ENCODE assay signal across 12 cellular contexts in the genomic region with DNA sequence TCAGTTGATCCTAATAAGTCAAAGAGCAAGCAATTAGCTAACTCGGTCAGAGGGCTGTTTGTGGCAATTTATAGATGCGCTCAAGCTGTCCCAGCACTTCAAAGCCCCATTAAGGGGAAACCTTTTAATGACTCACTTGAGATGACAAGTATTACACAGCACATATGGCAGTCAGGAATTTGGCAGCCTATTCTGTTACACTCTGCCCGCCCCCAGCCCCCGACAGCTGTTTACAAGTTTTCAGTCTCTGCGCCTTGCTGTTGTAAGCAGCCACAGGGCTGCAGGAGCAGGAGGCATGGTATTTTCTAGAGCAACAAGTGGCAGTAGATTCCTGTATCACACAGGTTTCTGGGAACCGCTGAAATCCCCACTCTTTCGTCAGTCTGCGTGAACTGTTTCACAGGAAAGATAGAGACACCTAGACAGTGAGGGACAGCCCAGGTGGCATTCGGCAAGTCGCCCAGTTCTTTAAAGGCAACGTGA.
DNase-seq lines count a peak whose midpoint lies in the region; ATAC-seq and TF ChIP-seq lines count a peak whose summit lies in the region.
"Had no signal": no experiment of that assay in that cellular context is flagged by ENCODE, and none has a peak within 500 bp of the region (broad histone marks: within the 10 kb centered on the region; RNA-seq: fewer than 3 reads in every experiment).

No MANE protein-coding gene starts in this region.

- H3K23me2 ChIP-seq in H9 (ENCODE audit: insufficient read length, low read depth, low read length, poor library complexity, severe bottlenecking), result no peaks in the 10 kb centered on the region

- H2BK20ac ChIP-seq in H9 (ENCODE audit: low read depth, low read length, poor library complexity, severe bottlenecking), result no peak overlapping the region

- H3K4me1 Mint-ChIP-seq in H9, result peaks cover 48 to 49% of the 10 kb centered on the region in 2 experiments

- H3K4ac ChIP-seq in H9 (ENCODE audit: low read depth, low read length), result no peak overlapping the region

- peak overlapping the region in 2 of 3 experiments; percentile 47 to 88; a peak in 3 of 7 replicates for H3K27ac Mint-ChIP-seq in H9
- H3K27ac Mint-ChIP-seq: IgD-negative memory B cell had no signal

- no peak overlapping the region for H4K91ac ChIP-seq in H9 (ENCODE audit: insufficient read length, low read depth, low read length)

- H3K9me3 ChIP-seq in H9 (ENCODE audit: control insufficient read depth, low read depth, low read length), result no peaks in the 10 kb centered on the region
- H3K9me3 ChIP-seq: right lobe of liver had no signal

- no peak overlapping the region for H2AFZ ChIP-seq in H9 (ENCODE audit: low read length)

- no peaks in the 10 kb centered on the region for H3K9me3 Mint-ChIP-seq in H9
- H3K9me3 Mint-ChIP-seq: IgD-negative memory B cell had no signal

- H3K4me3 ChIP-seq in fibroblast of pulmonary artery (replicated peaks; ENCODE audit: low read depth, low read length) (no peak overlapping the region), skeletal muscle cell (ENCODE audit: low read depth, low read length) (no peak overlapping the region)
- H3K4me3 ChIP-seq: right lobe of liver had no signal

- H2BK5ac ChIP-seq in H9 (ENCODE audit: insufficient read length, low read length), result no peak overlapping the region

- no peak overlapping the region for H3K4me3 Mint-ChIP-seq in H9
- H3K4me3 Mint-ChIP-seq: IgD-negative memory B cell had no signal

- H3K27me3 ChIP-seq in H9 (ENCODE audit: insufficient read depth, low read length), result no peaks in the 10 kb centered on the region
- H3K27me3 ChIP-seq: right lobe of liver had no signal

- no peak overlapping the region for H3K23ac ChIP-seq in H9 (ENCODE audit: insufficient read length, low read depth, low read length)

- H3K27me3 Mint-ChIP-seq in H9 (ENCODE audit: low read depth), result no peaks in the 10 kb centered on the region

- no peak overlapping the region for H3T11ph ChIP-seq in H9 (ENCODE audit: low read length)

- no peak overlapping the region for H4K8ac ChIP-seq in H9 (replicated peaks; ENCODE audit: insufficient read length, low read depth, low read length)

- no peak overlapping the region for H2BK120ac ChIP-seq in H9 (ENCODE audit: low read depth, low read length, poor library complexity, severe bottlenecking)

- H3K79me1 ChIP-seq in H9 (ENCODE audit: insufficient read depth, low read depth, low read length, poor library complexity, severe bottlenecking), result no peaks in the 10 kb centered on the region

- H3K9ac ChIP-seq in H9 (ENCODE audit: extremely low read depth, insufficient read length, low read length), result no peak overlapping the region

- ATAC-seq in HG02840 (IDR thresholded peaks at IDR 0.05; ENCODE audit: low FRiP score, unreplicated experiment), result no peak
- no peak for ATAC-seq in HG03521 (IDR thresholded peaks at IDR 0.05; ENCODE audit: unreplicated experiment)

- H3K4me1 ChIP-seq in H9 (ENCODE audit: insufficient read depth, low read length), result peaks cover 16% of the 10 kb centered on the region
- H3K4me1 ChIP-seq: right lobe of liver had no signal

- H3K27ac ChIP-seq in H9 (ENCODE audit: insufficient read length, low read depth, low read length), result no peak overlapping the region
- H3K27ac ChIP-seq: right lobe of liver had no signal

- H4K5ac ChIP-seq in H9 (ENCODE audit: insufficient read length, low read depth, low read length), result no peak overlapping the region

- DNase-seq in H9 (no peak), NCI-H524 (lab: John Stamatoyannopoulos, UW) (peak; percentile 97 to 99), fibroblast of pulmonary artery (ENCODE audit: low read depth) (peak; percentile 82), skeletal muscle cell (ENCODE audit: low read depth) (peak; percentile 35), posterior vena cava (ENCODE audit: low spot score) (no peak), DMS114 treated with DMSO at 0.1 percent for 48 hours (lab: John Stamatoyannopoulos, UW; ENCODE audit: unreplicated experiment) (no peak)
- DNase-seq: activated gamma-delta T cell treated with Interleukin-2 at 50 U/mL for 16 hours, right lobe of liver, T-helper 1 cell had no signal

- no peak overlapping the region for H2BK12ac ChIP-seq in H9 (ENCODE audit: insufficient read length, low read depth, low read length)

- H3K56ac ChIP-seq in H9 (ENCODE audit: insufficient read length, low read depth, low read length), result no peak overlapping the region

- no peak overlapping the region for H2AK5ac ChIP-seq in H9 (ENCODE audit: insufficient read length, low read length)

- H3K36me3 Mint-ChIP-seq in H9 (ENCODE audit: insufficient read depth in 1 of 3, low read depth in 3 of 3), result no peaks in the 10 kb centered on the region

- no peak overlapping the region for H3K18ac ChIP-seq in H9 (ENCODE audit: insufficient read length, low read depth, low read length)

- no peak overlapping the region for H2BK15ac ChIP-seq in H9 (ENCODE audit: low read depth, low read length)

- no peak overlapping the region for H3K4me2 ChIP-seq in H9 (ENCODE audit: insufficient read depth, insufficient read length, low read length)

- no peak for TF ChIP-seq CTCF in H9 (conservative IDR thresholded peaks at IDR 0.05)
- TF ChIP-seq CTCF in fibroblast of pulmonary artery (IDR thresholded peaks at IDR 0.05; ENCODE audit: low read length, missing control alignments), result no peak

- WGBS in H9 (ENCODE audit: extremely low coverage, insufficient read length, low lambda C conversion rate), result no CpG with 5 or more reads among the region's 11 CpGs

- intact Hi-C loops in posterior vena cava (cut with DNase I), result no loop called here

- no peaks in the 10 kb centered on the region for H4K20me1 ChIP-seq in H9 (ENCODE audit: control insufficient read depth, insufficient read depth, insufficient read length)

- no peak overlapping the region for H3K14ac ChIP-seq in H9 (ENCODE audit: insufficient read depth, low read length)

- no peaks in the 10 kb centered on the region for H3K79me2 ChIP-seq in H9 (ENCODE audit: insufficient read depth, low read length)

Comparison
In these comparisons a context has a peak if more than half of its experiments do, and no peak if none do; other contexts are left out.
1. DNase-seq: peak in NCI-H524 (2 of 2), fibroblast of pulmonary artery (single experiment) and skeletal muscle cell (single experiment); none in H9 (single experiment), posterior vena cava (single experiment) and DMS114 treated with DMSO at 0.1 percent for 48 hours (single experiment).